Comparison of ENCODE assay signal across 18 cellular contexts in the genomic region with DNA sequence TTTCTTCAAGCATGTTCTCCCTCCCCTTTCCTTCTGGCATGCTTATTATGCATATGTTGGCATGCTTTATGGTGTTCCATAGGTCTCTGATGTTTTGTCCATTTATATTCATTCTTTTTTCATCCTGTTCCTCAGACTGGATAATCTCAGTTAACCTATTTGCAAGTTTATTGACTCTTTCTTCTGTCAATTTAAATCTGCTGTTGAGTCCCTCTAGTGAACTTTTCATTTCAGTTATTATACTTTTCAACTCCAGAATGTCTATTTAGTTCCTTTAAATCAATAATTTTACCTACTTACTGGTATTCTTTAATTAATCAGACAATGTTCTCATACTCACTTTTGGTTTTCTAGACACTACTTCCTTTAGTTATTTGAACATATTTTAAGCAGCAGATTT.
DNase-seq lines count a peak whose midpoint lies in the region; ATAC-seq, FAIRE-seq and TF ChIP-seq lines count a peak whose summit lies in the region.
"Had no signal": no experiment of that assay in that cellular context is flagged by ENCODE, and none has a peak within 500 bp of the region (broad histone marks: within the 10 kb centered on the region; RNA-seq: fewer than 3 reads in every experiment).

No MANE protein-coding gene starts in this region.

- H2AFZ ChIP-seq in K562 (ENCODE audit: low read depth, low read length) = no peak overlapping the region

- no peaks in the 10 kb centered on the region for H3K36me3 Mint-ChIP-seq in stimulated activated effector memory CD8-positive, alpha-beta T cell treated with anti-CD3 and anti-CD28 coated beads, Interleukin-12 subunit alpha, Interleukin-12 subunit beta, amount 100 ng/mL, for 72 hours
- H3K36me3 Mint-ChIP-seq: CD8-positive, alpha-beta T cell had no signal

- H3K9me3 Mint-ChIP-seq in stimulated activated effector memory CD8-positive, alpha-beta T cell treated with anti-CD3 and anti-CD28 coated beads, Interleukin-12 subunit alpha, Interleukin-12 subunit beta, amount 100 ng/mL, for 72 hours = peaks cover 27% of the 10 kb centered on the region

- no peaks in the 10 kb centered on the region for H3K79me2 ChIP-seq in K562 (ENCODE audit: control insufficient read depth, insufficient read depth, low read length)

- peaks cover 87% of the 10 kb centered on the region for H3K36me3 ChIP-seq in BLaER1
- no peaks in the 10 kb centered on the region for H3K36me3 ChIP-seq in HEK293 (ENCODE audit: control insufficient read depth in 2 of 2, insufficient read depth in 1 of 2, low read length in 2 of 2)
- no peaks in the 10 kb centered on the region for H3K36me3 ChIP-seq in K562 (ENCODE audit: control insufficient read depth, insufficient read depth, low read length)

- POLR2A ChIA-PET in HEK293 (lab: Yijun Ruan, JAX) = no interaction called here
- POLR2A ChIA-PET in K562 (lab: Yijun Ruan, JAX) = no interaction called here

- H3K27ac ChIP-seq in BLaER1 = no peak overlapping the region
- no peak overlapping the region for H3K27ac ChIP-seq in HEK293 (ENCODE audit: extremely low read depth, low read depth, low read length)
- no peak overlapping the region for H3K27ac ChIP-seq in K562 (ENCODE audit: extremely low read depth, low read depth, low read length)
- H3K27ac ChIP-seq: BLaER1 treated with 17β-estradiol and CSF1 and Interleukin-3, amounts not matched to agents 10 nM and 100 nM had no signal

- TF ChIP-seq EP300 in K562 (IDR thresholded peaks at IDR 0.05; ENCODE audit: low read length) = no peak

- ATAC-seq in K562 = no peak
- no peak for ATAC-seq in stimulated activated effector memory CD8-positive, alpha-beta T cell treated with anti-CD3 and anti-CD28 coated beads, Interleukin-12 subunit alpha, Interleukin-12 subunit beta, amount 100 ng/mL, for 72 hours
- ATAC-seq: CD8-positive, alpha-beta T cell; GM12878 had no signal

- H3K9me3 ChIP-seq in BLaER1 (peaks cover 69% of the 10 kb centered on the region), HEK293 (ENCODE audit: control insufficient read depth, insufficient read depth, low read depth, low read length) (no peaks in the 10 kb centered on the region), K562 (replicated peaks; ENCODE audit: control insufficient read depth, insufficient read depth, low read depth, low read length) (no peaks in the 10 kb centered on the region)

- intact Hi-C loops in K562 (cut with micrococcal nuclease) = no loop called here

- H3K4me1 ChIP-seq in BLaER1 = no peaks in the 10 kb centered on the region
- H3K4me1 ChIP-seq in HEK293 (ENCODE audit: control insufficient read depth, insufficient read depth, low read length) = no peaks in the 10 kb centered on the region
- H3K4me1 ChIP-seq in K562 (replicated peaks in 1 of 2; ENCODE audit: control insufficient read depth in 2 of 2, insufficient read depth in 2 of 2, low read length in 2 of 2) = no peaks in the 10 kb centered on the region

- H3K4me3 Mint-ChIP-seq in stimulated activated effector memory CD8-positive, alpha-beta T cell treated with anti-CD3 and anti-CD28 coated beads, Interleukin-12 subunit alpha, Interleukin-12 subunit beta, amount 100 ng/mL, for 72 hours = no peak overlapping the region
- H3K4me3 Mint-ChIP-seq: CD8-positive, alpha-beta T cell; H9 had no signal

- no peaks in the 10 kb centered on the region for H3K9me1 ChIP-seq in K562 (ENCODE audit: control insufficient read depth, insufficient read depth, low read length)

- in situ Hi-C loops in K562 (cut with MboI) = no loop called here

- DNase-seq in K562 (ENCODE audit: extremely low read depth in 1 of 4, low spot score in 3 of 4) = no peak
- DNase-seq in iris pigment epithelial cell (ENCODE audit: low read depth) = peak; percentile 1
- DNase-seq in stimulated activated effector memory CD8-positive, alpha-beta T cell treated with anti-CD3 and anti-CD28 coated beads, Interleukin-12 subunit alpha, Interleukin-12 subunit beta, amount 100 ng/mL, for 72 hours (ENCODE audit: low spot score in 2 of 2) = no peak
- DNase-seq in kidney glomerular epithelial cell (lab: John Stamatoyannopoulos, UW) = no peak
- no peak for DNase-seq in GM12892 (ENCODE audit: insufficient read length)
- DNase-seq: 8988T; CD8-positive, alpha-beta T cell; DMS 273 treated with DMSO at 0.1 percent for 48 hours; DMS53; DND-41; EL; H9 had no signal

- H3K4me2 ChIP-seq in BLaER1 (no peak overlapping the region), K562 (ENCODE audit: insufficient read depth, low read length) (no peak overlapping the region)
- H3K4me2 ChIP-seq: BLaER1 treated with 17β-estradiol and CSF1 and Interleukin-3, amounts not matched to agents 10 nM and 100 nM had no signal

- FAIRE-seq in K562 (lab: Jason Lieb, UNC) (no peak), GM12892 (lab: Jason Lieb, UNC) (no peak)
- FAIRE-seq: GM12878, GM19239, H1 had no signal

- H3K4me1 Mint-ChIP-seq in stimulated activated effector memory CD8-positive, alpha-beta T cell treated with anti-CD3 and anti-CD28 coated beads, Interleukin-12 subunit alpha, Interleukin-12 subunit beta, amount 100 ng/mL, for 72 hours = no peaks in the 10 kb centered on the region
- H3K4me1 Mint-ChIP-seq: H9 had no signal

- no peak for TF ChIP-seq RAD21 in K562 (CRISPR knock-in tag; conservative IDR thresholded peaks at IDR 0.05 in 1 of 2, IDR thresholded peaks at IDR 0.05 in 1 of 2)

- TF ChIP-seq CTCF in HEK293 (tag by site-specific recombination; IDR thresholded peaks at IDR 0.05) (no peak), K562 (IDR thresholded peaks at IDR 0.05 in 2 of 3, conservative IDR thresholded peaks at IDR 0.05 in 1 of 3; ENCODE audit: insufficient read depth in 2 of 3, low read depth in 1 of 3, low read length in 3 of 3) (no peak)

- no TSS peak for BruUV-seq in K562 (replicated peaks; lab: Mats Ljungman, UMichigan)

- H3K4me3 ChIP-seq in BLaER1 = 0 out of 2 replicates have a peak overlapping the region, but pooled peaks have one; percentile 8
- H3K4me3 ChIP-seq in HEK293 (ENCODE audit: low read depth, low read length) = no peak overlapping the region
- H3K4me3 ChIP-seq in K562 = no peak overlapping the region
- H3K4me3 ChIP-seq: BLaER1 treated with 17β-estradiol and CSF1 and Interleukin-3, amounts not matched to agents 10 nM and 100 nM; GM12878 had no signal

- H3K9ac ChIP-seq in BLaER1 (no peak overlapping the region), K562 (ENCODE audit: insufficient read depth in 1 of 2, low read depth in 2 of 2, low read length in 2 of 2) (no peak overlapping the region)
- H3K9ac ChIP-seq: BLaER1 treated with 17β-estradiol and CSF1 and Interleukin-3, amounts not matched to agents 10 nM and 100 nM had no signal

- H3K27me3 ChIP-seq in BLaER1 (no peaks in the 10 kb centered on the region), K562 (ENCODE audit: control insufficient read depth in 2 of 2, insufficient read depth in 2 of 2, low read length in 2 of 2) (no peaks in the 10 kb centered on the region)
- H3K27me3 ChIP-seq: BLaER1 treated with 17β-estradiol and CSF1 and Interleukin-3, amounts not matched to agents 10 nM and 100 nM had no signal

- H4K20me1 ChIP-seq in BLaER1 (peaks cover 23% of the 10 kb centered on the region), K562 (replicated peaks; ENCODE audit: control insufficient read depth, insufficient read depth, low read length) (no peaks in the 10 kb centered on the region)

- H3K27ac Mint-ChIP-seq in stimulated activated effector memory CD8-positive, alpha-beta T cell treated with anti-CD3 and anti-CD28 coated beads, Interleukin-12 subunit alpha, Interleukin-12 subunit beta, amount 100 ng/mL, for 72 hours = no peak overlapping the region
- H3K27ac Mint-ChIP-seq: CD8-positive, alpha-beta T cell; H9 had no signal

- CTCF ChIA-PET in HEK293 (lab: Yijun Ruan, JAX) (no interaction called here), K562 (lab: Yijun Ruan, JAX; ENCODE audit: low intra/inter-chr PET ratio) (no interaction called here)

- TF ChIP-seq POLR2A in K562 (conservative IDR thresholded peaks at IDR 0.05) (no peak), GM12892 (IDR thresholded peaks at IDR 0.05; ENCODE audit: low read depth, low read length) (no peak)

TF ChIP-seq in HEK293, 187 proteins besides CTCF, POLR2A, EP300 and RAD21 (continues in another document):
- peak; percentile 91 for TF ChIP-seq SETDB1 (IDR thresholded peaks at IDR 0.05; ENCODE audit: insufficient read length, low read length)
- TF ChIP-seq, protein P1, sequence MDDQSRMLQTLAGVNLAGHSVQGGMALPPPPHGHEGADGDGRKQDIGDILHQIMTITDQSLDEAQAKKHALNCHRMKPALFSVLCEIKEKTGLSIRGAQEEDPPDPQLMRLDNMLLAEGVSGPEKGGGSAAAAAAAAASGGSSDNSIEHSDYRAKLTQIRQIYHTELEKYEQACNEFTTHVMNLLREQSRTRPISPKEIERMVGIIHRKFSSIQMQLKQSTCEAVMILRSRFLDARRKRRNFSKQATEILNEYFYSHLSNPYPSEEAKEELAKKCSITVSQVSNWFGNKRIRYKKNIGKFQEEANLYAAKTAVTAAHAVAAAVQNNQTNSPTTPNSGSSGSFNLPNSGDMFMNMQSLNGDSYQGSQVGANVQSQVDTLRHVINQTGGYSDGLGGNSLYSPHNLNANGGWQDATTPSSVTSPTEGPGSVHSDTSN (CRISPR knock-in tag; IDR thresholded peaks at IDR 0.05) = no peak

TF ChIP-seq in K562, 482 proteins besides CTCF, POLR2A, EP300 and RAD21:
- TF ChIP-seq PHF20 (IDR thresholded peaks at IDR 0.05; ENCODE audit: partially characterized antibody) = no peak
- peak; percentile 78; the same call in 1 of the 2 replicates for TF ChIP-seq TRIM28 (IDR thresholded peaks at IDR 0.05)
- TF ChIP-seq, protein P2, sequence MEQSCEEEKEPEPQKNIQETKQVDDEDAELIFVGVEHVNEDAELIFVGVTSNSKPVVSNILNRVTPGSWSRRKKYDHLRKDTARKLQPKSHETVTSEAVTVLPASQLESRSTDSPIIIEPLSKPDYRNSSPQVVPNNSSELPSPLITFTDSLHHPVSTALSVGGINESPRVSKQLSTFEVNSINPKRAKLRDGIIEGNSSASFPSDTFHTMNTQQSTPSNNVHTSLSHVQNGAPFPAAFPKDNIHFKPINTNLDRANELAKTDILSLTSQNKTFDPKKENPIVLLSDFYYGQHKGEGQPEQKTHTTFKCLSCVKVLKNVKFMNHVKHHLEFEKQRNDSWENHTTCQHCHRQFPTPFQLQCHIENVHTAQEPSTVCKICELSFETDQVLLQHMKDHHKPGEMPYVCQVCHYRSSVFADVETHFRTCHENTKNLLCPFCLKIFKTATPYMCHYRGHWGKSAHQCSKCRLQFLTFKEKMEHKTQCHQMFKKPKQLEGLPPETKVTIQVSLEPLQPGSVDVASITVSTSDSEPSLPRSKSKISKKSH (CRISPR knock-in tag; IDR thresholded peaks at IDR 0.05) = 0 out of 2 replicates have a peak, but pooled peaks have one; percentile 43
TF ChIP-seq in K562: peak in this region for 2.
